17 cellular contexts compared by ENCODE assay signal in genomic region chr6:16209539-16209938, GRCh38. TPM values are rescaled to one million over a fixed set of nuclear protein-coding genes. Genes with fewer than 3 reads are reported as not detected.
A peak's percentile ranks its signal among the peaks of the same experiment; 100 is the strongest.
DNase-seq lines count a peak whose midpoint lies in the region; ATAC-seq and TF ChIP-seq lines count a peak whose summit lies in the region.
"Had no signal": no experiment of that assay in that cellular context is flagged by ENCODE, and none has a peak within 500 bp of the region (broad histone marks: within the 10 kb centered on the region; RNA-seq: fewer than 3 reads in every experiment).

No MANE protein-coding gene starts in this region.

- H3K4me3 Mint-ChIP-seq in glutamatergic neuron (ENCODE audit: unreplicated experiment), result no peak overlapping the region
- H3K4me3 Mint-ChIP-seq in CD4-positive, alpha-beta memory T cell, result no peak overlapping the region
- H3K4me3 Mint-ChIP-seq: B cell; CD8-positive, alpha-beta memory T cell had no signal

- no peaks in the 10 kb centered on the region for H3K27me3 ChIP-seq in PC-3 (ENCODE audit: low read length)
- no peaks in the 10 kb centered on the region for H3K27me3 ChIP-seq in mucosa of rectum (ENCODE audit: control insufficient read depth in 2 of 2, insufficient read depth in 2 of 2, low read length in 2 of 2)
- no peaks in the 10 kb centered on the region for H3K27me3 ChIP-seq in CD4-positive, alpha-beta memory T cell (ENCODE audit: insufficient read depth, low read length)
- H3K27me3 ChIP-seq: BLaER1 treated with 17β-estradiol and CSF1 and Interleukin-3, amounts not matched to agents 10 nM and 100 nM had no signal

- no peaks in the 10 kb centered on the region for H4K20me1 ChIP-seq in PC-3 (ENCODE audit: low read length)
- H4K20me1 ChIP-seq: BLaER1 treated with 17β-estradiol and CSF1 and Interleukin-3, amounts not matched to agents 10 nM and 100 nM had no signal

- H3K4me1 Mint-ChIP-seq in glutamatergic neuron (ENCODE audit: low read depth, unreplicated experiment), result peaks cover 23% of the 10 kb centered on the region
- peaks cover 0 to 4% (median 2%) of the 10 kb centered on the region in 4 donors for H3K4me1 Mint-ChIP-seq in CD4-positive, alpha-beta memory T cell

- H2AFZ ChIP-seq in PC-3 (ENCODE audit: low read length), result no peak overlapping the region
- H2AFZ ChIP-seq: GM23248 had no signal

- H3K4me2 ChIP-seq in PC-3 (ENCODE audit: low read length), result no peak overlapping the region
- H3K4me2 ChIP-seq: BLaER1 treated with 17β-estradiol and CSF1 and Interleukin-3, amounts not matched to agents 10 nM and 100 nM had no signal

- peak overlapping the region; percentile 1 for H3K27ac Mint-ChIP-seq in glutamatergic neuron (ENCODE audit: unreplicated experiment)
- H3K27ac Mint-ChIP-seq in CD4-positive, alpha-beta memory T cell, result no peak overlapping the region
- H3K27ac Mint-ChIP-seq: B cell; CD8-positive, alpha-beta memory T cell had no signal

- DNase-seq in PC-3, result no peak
- no peak for DNase-seq in glutamatergic neuron
- DNase-seq in CD4-positive, alpha-beta memory T cell, result no peak
- DNase-seq in NCI-H345 treated with DMSO at 0.1 percent for 48 hours (lab: John Stamatoyannopoulos, UW; ENCODE audit: unreplicated experiment), result no peak
- DNase-seq: CD8-positive, alpha-beta memory T cell; COR-L47; DMS 273 treated with DMSO at 0.1 percent for 48 hours; DMS53; DND-41; EL; GM23248 had no signal

- H3K4me1 ChIP-seq in PC-3 (ENCODE audit: insufficient read depth, low read length), result 0 out of 2 replicates have a peak, but pooled peaks cover 4% of the 10 kb centered on the region
- H3K4me1 ChIP-seq in mucosa of rectum (ENCODE audit: control insufficient read depth in 2 of 2, insufficient read depth in 2 of 2, low read length in 2 of 2), result peaks cover 4 to 17% of the 10 kb centered on the region in 2 donors
- no peaks in the 10 kb centered on the region for H3K4me1 ChIP-seq in CD4-positive, alpha-beta memory T cell (ENCODE audit: insufficient read depth, low read length)
- H3K4me1 ChIP-seq: HAP-1 had no signal

- no peak for TF ChIP-seq CTCF in PC-3 (conservative IDR thresholded peaks at IDR 0.05; ENCODE audit: low read depth, low read length)
- TF ChIP-seq CTCF in glutamatergic neuron (IDR thresholded peaks at IDR 0.05; ENCODE audit: partially characterized antibody, unreplicated experiment), result no peak

- POLR2A ChIA-PET in PC-3 (lab: Charles Lee; ENCODE audit: unreplicated experiment), result no interaction called here
- POLR2A ChIA-PET in CD4-positive, alpha-beta memory T cell (lab: Charles Lee; ENCODE audit: partially characterized antibody), result no interaction called here

- no TSS peak for BruUV-seq in PC-3 (replicated peaks; lab: Mats Ljungman, UMichigan)

- no peaks in the 10 kb centered on the region for H3K9me3 ChIP-seq in PC-3 (ENCODE audit: low read length)
- H3K9me3 ChIP-seq in mucosa of rectum (ENCODE audit: control insufficient read depth in 2 of 2, low read length in 2 of 2), result no peaks in the 10 kb centered on the region
- H3K9me3 ChIP-seq in CD4-positive, alpha-beta memory T cell (ENCODE audit: control insufficient read depth in 1 of 2, low read length in 2 of 2), result no peaks in the 10 kb centered on the region
- H3K9me3 ChIP-seq: BLaER1 treated with 17β-estradiol and CSF1 and Interleukin-3, amounts not matched to agents 10 nM and 100 nM; HAP-1 had no signal

- peaks cover 5% of the 10 kb centered on the region for H3K27me3 Mint-ChIP-seq in glutamatergic neuron (ENCODE audit: unreplicated experiment)
- H3K27me3 Mint-ChIP-seq in CD4-positive, alpha-beta memory T cell, result peaks cover 14 to 24% of the 10 kb centered on the region in 2 donors

- no peaks in the 10 kb centered on the region for H3F3A ChIP-seq in PC-3 (ENCODE audit: low read length, unreplicated experiment)

- H3K9ac ChIP-seq in PC-3 (ENCODE audit: low read length) (no peak overlapping the region), mucosa of rectum (ENCODE audit: low read depth in 1 of 2, low read length in 2 of 2) (peak overlapping the region in 1 of 2 donors; percentile 32)
- H3K9ac ChIP-seq: BLaER1 treated with 17β-estradiol and CSF1 and Interleukin-3, amounts not matched to agents 10 nM and 100 nM; GM23248 had no signal

- H3K9me3 Mint-ChIP-seq in glutamatergic neuron (ENCODE audit: unreplicated experiment), result peaks cover 15% of the 10 kb centered on the region
- no peaks in the 10 kb centered on the region for H3K9me3 Mint-ChIP-seq in CD4-positive, alpha-beta memory T cell
- H3K9me3 Mint-ChIP-seq: CD8-positive, alpha-beta memory T cell had no signal

- no peaks in the 10 kb centered on the region for H3K36me3 Mint-ChIP-seq in glutamatergic neuron (ENCODE audit: unreplicated experiment)
- no peaks in the 10 kb centered on the region for H3K36me3 Mint-ChIP-seq in CD4-positive, alpha-beta memory T cell
- H3K36me3 Mint-ChIP-seq: CD8-positive, alpha-beta memory T cell had no signal

- H3K27ac ChIP-seq in PC-3 (ENCODE audit: low read length) (no peak overlapping the region), mucosa of rectum (ENCODE audit: low read depth in 2 of 2, low read length in 2 of 2) (no peak overlapping the region)
- no peak overlapping the region for H3K27ac ChIP-seq in CD4-positive, alpha-beta memory T cell (ENCODE audit: low read depth, low read length)
- H3K27ac ChIP-seq: BLaER1 treated with 17β-estradiol and CSF1 and Interleukin-3, amounts not matched to agents 10 nM and 100 nM; GM23248 had no signal

- no peak overlapping the region for H3K4me3 ChIP-seq in PC-3 (ENCODE audit: low read length)
- peak overlapping the region; percentile 13 to 47 for H3K4me3 ChIP-seq in mucosa of rectum (ENCODE audit: low read length in 2 of 2)
- no peak overlapping the region for H3K4me3 ChIP-seq in CD4-positive, alpha-beta memory T cell (ENCODE audit: low read length in 2 of 2)
- H3K4me3 ChIP-seq: BLaER1 treated with 17β-estradiol and CSF1 and Interleukin-3, amounts not matched to agents 10 nM and 100 nM; GM23248; HAP-1 had no signal

- CTCF ChIA-PET in PC-3 (lab: Charles Lee), result interaction anchor here (1.3 kb wide), 1 partner anchor 518 kb away, joined by 3 read pairs; no protein-coding TSS in a partner anchor
- CTCF ChIA-PET in CD4-positive, alpha-beta memory T cell (lab: Charles Lee; ENCODE audit: partially characterized antibody), result interaction anchor here (1.2 to 9.0 kb wide), 3 partner anchors 9 to 523 kb away, joined by 4 to 147 read pairs (median 15); no protein-coding TSS in a partner anchor

- H3K36me3 ChIP-seq in PC-3 (ENCODE audit: low read depth, low read length) (no peaks in the 10 kb centered on the region), mucosa of rectum (ENCODE audit: control insufficient read depth in 2 of 2, insufficient read depth in 2 of 2, low read length in 2 of 2) (no peaks in the 10 kb centered on the region)
- no peaks in the 10 kb centered on the region for H3K36me3 ChIP-seq in CD4-positive, alpha-beta memory T cell (ENCODE audit: insufficient read depth, low read length)
- H3K36me3 ChIP-seq: BLaER1 treated with 17β-estradiol and CSF1 and Interleukin-3, amounts not matched to agents 10 nM and 100 nM; HAP-1 had no signal

- no peaks in the 10 kb centered on the region for H3K9me2 ChIP-seq in PC-3 (replicated peaks; ENCODE audit: low read length)

- H3K79me2 ChIP-seq in PC-3 (ENCODE audit: low read length), result no peaks in the 10 kb centered on the region

- intact Hi-C loops in PC-3 (cut with micrococcal nuclease), result no loop called here
- intact Hi-C loops in CD4-positive, alpha-beta memory T cell (cut with micrococcal nuclease), result loop anchor here (5.0 kb wide), 1 partner anchor 717 kb away; no protein-coding TSS in a partner anchor

- ATAC-seq in PC-3 (peak; percentile 23; the same call in 1 of the 2 replicates), HG03175 (IDR thresholded peaks at IDR 0.05; ENCODE audit: unreplicated experiment) (no peak)

RNA-seq across cellular contexts. Expression of gene GMPR, which starts 28.8 kb away (rescaled TPM):
- total RNA-seq in PC-3 (2014; rRNA removed), result 5.0 and 5.8 TPM in 2 replicates
- total RNA-seq in glutamatergic neuron (ENCODE audit: unreplicated experiment), result 5.0 TPM
- total RNA-seq in CD4-positive, alpha-beta memory T cell, result not detected
- polyA plus RNA-seq in CD4-positive, alpha-beta memory T cell, result under 1 TPM; 0.56 to 0.68 TPM
- total RNA-seq: B cell, G401 had no signal

Comparison
In these comparisons a context has a peak if more than half of its experiments do, and no peak if none do; other contexts are left out.
1. H3K4me3 ChIP-seq: peak in mucosa of rectum (2 of 2); none in PC-3 (single experiment) and CD4-positive, alpha-beta memory T cell (0 of 2).